In the genomic region with DNA sequence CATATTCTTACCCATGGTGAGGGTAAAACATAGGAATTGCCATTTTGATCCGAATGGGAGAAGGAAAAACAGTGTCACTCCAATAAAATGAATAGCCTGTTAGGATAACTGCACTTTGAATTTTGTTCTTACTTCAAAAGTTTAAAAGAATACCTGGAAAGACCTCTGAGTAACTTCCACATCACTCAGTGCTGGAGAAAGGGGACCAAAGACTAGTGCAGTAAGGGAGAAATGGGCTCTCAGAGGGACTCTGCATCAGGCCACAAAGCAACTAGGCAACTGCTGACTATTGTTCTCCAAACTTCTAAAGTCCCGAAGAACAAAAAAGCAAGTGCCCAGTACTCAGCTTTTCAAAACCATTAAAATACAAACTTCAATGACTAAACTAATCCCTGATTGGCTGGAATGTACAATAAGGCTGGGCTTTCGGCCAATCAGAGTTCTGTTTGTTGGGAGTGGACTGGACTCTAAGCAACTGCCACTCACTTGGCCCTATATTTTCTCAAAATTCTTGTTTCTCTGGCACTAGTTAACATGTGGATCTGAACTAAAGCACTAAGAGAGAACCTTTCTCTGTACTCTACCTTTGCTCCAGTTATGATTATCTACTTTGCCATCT, we compare ENCODE assay signal across 9 cellular contexts. TPM values are rescaled to one million over a fixed set of nuclear protein-coding genes. Genes with fewer than 3 reads are reported as not detected.
DNase-seq lines count a peak whose midpoint lies in the region; ATAC-seq, FAIRE-seq and TF ChIP-seq lines count a peak whose summit lies in the region.
"Had no signal": no experiment of that assay in that cellular context is flagged by ENCODE, and none has a peak within 500 bp of the region (broad histone marks: within the 10 kb centered on the region; RNA-seq: fewer than 3 reads in every experiment).

No MANE protein-coding gene starts in this region.

- no TSS peak for BruUV-seq in Caco-2 (replicated peaks; lab: Mats Ljungman, UMichigan)

- DNase-seq in Caco-2 (peak in 1 of 2 experiments; percentile 46), HTR-8/SVneo (ENCODE audit: insufficient read length, low spot score) (peak; percentile 63), astrocyte of the hippocampus (ENCODE audit: low read depth, low spot score) (peak; percentile 48), memory B cell (ENCODE audit: low spot score in 2 of 2) (no peak), cortex of kidney (lab: John Stamatoyannopoulos, UW) (no peak), GM12892 (ENCODE audit: insufficient read length) (no peak), NCI-H187 treated with DMSO at 0.1 percent for 48 hours (lab: John Stamatoyannopoulos, UW) (no peak)
- DNase-seq: NCI-H1105 treated with DMSO at 0.1 percent for 48 hours had no signal

- POLR2A ChIA-PET in Caco-2 (lab: Charles Lee), result no interaction called here

- H3K36me3 ChIP-seq in Caco-2 (ENCODE audit: control insufficient read depth, insufficient read depth, low read length), result no peaks in the 10 kb centered on the region; the same call in 1 of the 2 replicates

- no peak overlapping the region for H3K4me3 ChIP-seq in Caco-2 (ENCODE audit: low read depth, low read length)

- peaks cover 36% of the 10 kb centered on the region for H3K36me3 Mint-ChIP-seq in Caco-2 (ENCODE audit: insufficient read depth, unreplicated experiment)
- H3K36me3 Mint-ChIP-seq in memory B cell, result peaks cover 4% of the 10 kb centered on the region

- CTCF ChIA-PET in Caco-2 (lab: Charles Lee), result no interaction called here

- H3K27ac Mint-ChIP-seq in Caco-2 (ENCODE audit: unreplicated experiment), result peak overlapping the region; percentile 39
- peak overlapping the region; percentile 25 for H3K27ac Mint-ChIP-seq in memory B cell

- peaks cover 11% of the 10 kb centered on the region for H3K4me1 Mint-ChIP-seq in Caco-2 (ENCODE audit: low read depth, unreplicated experiment)
- H3K4me1 Mint-ChIP-seq in memory B cell, result peaks cover 39% of the 10 kb centered on the region

- no peak for TF ChIP-seq POLR2A in GM12892 (IDR thresholded peaks at IDR 0.05; ENCODE audit: low read depth, low read length)

- no peaks in the 10 kb centered on the region for H3K27me3 ChIP-seq in Caco-2 (replicated peaks; ENCODE audit: control insufficient read depth, insufficient read depth, low read length)

- H3K4me3 Mint-ChIP-seq in Caco-2 (ENCODE audit: unreplicated experiment) (no peak overlapping the region), memory B cell (no peak overlapping the region)

- H3K27me3 Mint-ChIP-seq in Caco-2 (ENCODE audit: insufficient read depth, unreplicated experiment) (no peaks in the 10 kb centered on the region), memory B cell (no peaks in the 10 kb centered on the region)

- FAIRE-seq in HTR-8/SVneo (lab: Jason Lieb, UNC) (no peak), GM12892 (lab: Jason Lieb, UNC) (no peak)

- ATAC-seq in memory B cell (ENCODE audit: low read depth) (no peak), GM21619 (IDR thresholded peaks at IDR 0.05; ENCODE audit: unreplicated experiment) (no peak)

- H3K9me3 ChIP-seq in Caco-2, result no peaks in the 10 kb centered on the region

- intact Hi-C loops in Caco-2 (cut with micrococcal nuclease; ENCODE audit: unreplicated experiment), result no loop called here

- no peak for TF ChIP-seq CTCF in Caco-2 (IDR thresholded peaks at IDR 0.05; ENCODE audit: insufficient read depth in 1 of 2, low read depth in 1 of 2, low read length in 1 of 2, severe bottlenecking in 1 of 2, unreplicated experiment in 1 of 2)

- H3K4me1 ChIP-seq in Caco-2, result peaks cover 19% of the 10 kb centered on the region; the same call in 1 of the 2 replicates

- H3K9me3 Mint-ChIP-seq in Caco-2 (ENCODE audit: unreplicated experiment) (no peaks in the 10 kb centered on the region), memory B cell (no peaks in the 10 kb centered on the region)

RNA-seq across cellular contexts. Expression of gene DNAJC7, which starts 6.2 kb away (rescaled TPM):
- total RNA-seq in Caco-2 (2022), result 147 and 156 TPM in 2 replicates
- 96.1 TPM for polyA plus RNA-seq in GM12892 (2012; ENCODE audit: missing spikeins)

RNA-seq across cellular contexts. Expression of gene NKIRAS2, which starts 8.9 kb away (rescaled TPM):
- 51.6 and 55.0 TPM in 2 replicates for total RNA-seq in Caco-2 (2022)
- polyA plus RNA-seq in GM12892 (2012; ENCODE audit: missing spikeins), result 19.2 TPM

RNA-seq across cellular contexts. Expression of gene C17orf113, which starts 39.4 kb away (rescaled TPM):
- total RNA-seq in Caco-2 (2022), result 3.8 and 4.7 TPM in 2 replicates
- polyA plus RNA-seq in GM12892 (2012; ENCODE audit: missing spikeins), result 0.32 TPM

RNA-seq across cellular contexts. Expression of gene CNP, which starts 44.4 kb away (rescaled TPM):
- 90.1 and 94.5 TPM in 2 replicates for total RNA-seq in Caco-2 (2022)
- 26.4 TPM for polyA plus RNA-seq in GM12892 (2012; ENCODE audit: missing spikeins)

Comparison
In these comparisons a context has a peak if more than half of its experiments do, and no peak if none do; other contexts are left out.
1. DNase-seq: peak in HTR-8/SVneo (single experiment) and astrocyte of the hippocampus (single experiment); none in memory B cell (0 of 2), cortex of kidney (single experiment), GM12892 (single experiment) and NCI-H187 treated with DMSO at 0.1 percent for 48 hours (single experiment).